In genomic region chr1:71312545-71312944, GRCh38 we compare ENCODE assay signal across 17 cellular contexts.
"Had no signal": no experiment of that assay in that cellular context is flagged by ENCODE, and none has a peak within 500 bp of the region (broad histone marks: within the 10 kb centered on the region; RNA-seq: fewer than 3 reads in every experiment).

No MANE protein-coding gene starts in this region.

- H3K4me2 ChIP-seq: neural progenitor cell had no signal

- H2AFZ ChIP-seq: neural progenitor cell had no signal

- H3K4me1 Mint-ChIP-seq: activated naive CD8-positive, alpha-beta T cell treated with anti-CD3 and anti-CD28 coated beads for 36 hours; neural progenitor cell had no signal

- H3K27ac ChIP-seq: brain microvascular endothelial cell, gastrocnemius medialis, neural progenitor cell, pancreas, stomach, thoracic aorta had no signal

- H3K4me1 ChIP-seq: gastrocnemius medialis, neural progenitor cell, pancreas, stomach had no signal

- H3K27me3 Mint-ChIP-seq: activated naive CD8-positive, alpha-beta T cell treated with anti-CD3 and anti-CD28 coated beads for 36 hours had no signal

- H3K27me3 ChIP-seq: brain microvascular endothelial cell, gastrocnemius medialis, neural progenitor cell, pancreas, stomach had no signal

- H3K4me3 ChIP-seq: gastrocnemius medialis, lung, neural progenitor cell, pancreas, stomach, thoracic aorta had no signal

- H3K4me3 Mint-ChIP-seq: activated naive CD8-positive, alpha-beta T cell treated with anti-CD3 and anti-CD28 coated beads for 36 hours; activated T-helper 1 cell treated with anti-CD3 and anti-CD28 coated beads, Interleukin-12 subunit alpha, Interleukin-12 subunit beta, Interleukin-2, Interleukin-4 antibody, amounts not matched to agents 30 ng/mL and 10 ng/mL and 1 ng/mL, durations not matched to agents 14 hours and 24 hours and 36 hours; neural progenitor cell had no signal

- H3K9me3 Mint-ChIP-seq: neural progenitor cell had no signal

- H3K36me3 Mint-ChIP-seq: activated naive CD8-positive, alpha-beta T cell treated with anti-CD3 and anti-CD28 coated beads for 36 hours; neural progenitor cell had no signal

- H3K9me3 ChIP-seq: gastrocnemius medialis, pancreas, thoracic aorta had no signal

- H3K27ac Mint-ChIP-seq: activated naive CD8-positive, alpha-beta T cell treated with anti-CD3 and anti-CD28 coated beads for 36 hours; activated T-helper 1 cell treated with anti-CD3 and anti-CD28 coated beads, Interleukin-12 subunit alpha, Interleukin-12 subunit beta, Interleukin-2, Interleukin-4 antibody, amounts not matched to agents 30 ng/mL and 10 ng/mL and 1 ng/mL, durations not matched to agents 14 hours and 24 hours and 36 hours; neural progenitor cell had no signal

- ATAC-seq: gastrocnemius medialis, left colon, pancreas had no signal

- DNase-seq: activated CD4-positive, alpha-beta T cell treated with anti-CD3 and anti-CD28 coated beads, Interleukin-2, amount 50 U/mL, for 1 hour; activated CD8-positive, alpha-beta memory T cell treated with anti-CD3 and anti-CD28 coated beads for 24 hours; activated naive CD8-positive, alpha-beta T cell treated with anti-CD3 and anti-CD28 coated beads for 36 hours; anterior cingulate cortex; brain microvascular endothelial cell; cortex of kidney; effector CD8-positive, alpha-beta T cell; gastrocnemius medialis; left colon; pancreas; stimulated activated CD4-positive, alpha-beta T cell treated with anti-CD3 and anti-CD28 coated beads, Interleukin-1b, Interleukin-23, amount 100 ng/mL, for 48 hours; stomach; T-helper 9 cell had no signal

- H3K36me3 ChIP-seq: brain microvascular endothelial cell, gastrocnemius medialis, neural progenitor cell, pancreas, stomach, thoracic aorta had no signal
